10 cellular contexts compared by ENCODE assay signal in genomic region chr9:128409998-128410397, GRCh38. TPM values are rescaled to one million over a fixed set of nuclear protein-coding genes. Genes with fewer than 3 reads are reported as not detected.
DNase-seq lines count a peak whose midpoint lies in the region; ATAC-seq, FAIRE-seq and TF ChIP-seq lines count a peak whose summit lies in the region.
"Had no signal": no experiment of that assay in that cellular context is flagged by ENCODE, and none has a peak within 500 bp of the region (broad histone marks: within the 10 kb centered on the region; RNA-seq: fewer than 3 reads in every experiment).

No MANE protein-coding gene starts in this region.

- H4K20me1 ChIP-seq in OCI-LY3 (ENCODE audit: insufficient read depth, low read length) (no peaks in the 10 kb centered on the region), endothelial cell of umbilical vein (replicated peaks; ENCODE audit: control insufficient read depth, extremely low read depth, insufficient read depth, low read length) (no peaks in the 10 kb centered on the region)

- no peak for TF ChIP-seq POLR2A in endothelial cell of umbilical vein (IDR thresholded peaks at IDR 0.05; ENCODE audit: low read depth, low read length)

- FAIRE-seq in endothelial cell of umbilical vein (lab: Jason Lieb, UNC) = no peak

- no TSS peak for BruUV-seq in endothelial cell of umbilical vein (replicated peaks; lab: Mats Ljungman, UMichigan)

- H3K36me3 Mint-ChIP-seq in activated naive CD4-positive, alpha-beta T cell treated with anti-CD3 and anti-CD28 coated beads, Interleukin-2, amount 50 U/mL, for 72 hours = no peaks in the 10 kb centered on the region

- H3K27ac ChIP-seq in OCI-LY3 (ENCODE audit: low read length) (no peak overlapping the region), endothelial cell of umbilical vein (ENCODE audit: insufficient read depth, low read depth, low read length) (no peak overlapping the region), colonic mucosa (no peak overlapping the region)
- H3K27ac ChIP-seq: gastroesophageal sphincter, SJSA1 had no signal

- H2AFZ ChIP-seq in OCI-LY3 (ENCODE audit: low read depth, low read length) (no peak overlapping the region), endothelial cell of umbilical vein (ENCODE audit: low read depth, low read length) (no peak overlapping the region)

- H3K9me3 ChIP-seq in OCI-LY3 (ENCODE audit: insufficient read depth, low read length) = no peaks in the 10 kb centered on the region
- H3K9me3 ChIP-seq in endothelial cell of umbilical vein (replicated peaks; ENCODE audit: control insufficient read depth, insufficient read depth, low read length) = no peaks in the 10 kb centered on the region
- H3K9me3 ChIP-seq in colonic mucosa = no peaks in the 10 kb centered on the region
- H3K9me3 ChIP-seq: gastroesophageal sphincter, SJSA1 had no signal

- CTCF ChIA-PET in endothelial cell of umbilical vein (lab: Charles Lee) = interaction anchor here (1.1 to 7.4 kb wide), 11 partner anchors 9 to 115 kb away, joined by 3 to 108 read pairs (median 9); partner anchors contain the start of genes CERCAM and URM1

- H3K9me3 Mint-ChIP-seq in activated naive CD4-positive, alpha-beta T cell treated with anti-CD3 and anti-CD28 coated beads, Interleukin-2, amount 50 U/mL, for 72 hours = no peaks in the 10 kb centered on the region
- H3K9me3 Mint-ChIP-seq: activated T-helper 1 cell treated with anti-CD3 and anti-CD28 coated beads, Interleukin-12 subunit alpha, Interleukin-12 subunit beta, Interleukin-2, Interleukin-4 antibody, amounts not matched to agents 30 ng/mL and 10 ng/mL and 1 ng/mL, durations not matched to agents 14 hours and 24 hours and 36 hours had no signal

- H3K79me2 ChIP-seq in OCI-LY3 (ENCODE audit: low read length) (no peaks in the 10 kb centered on the region), endothelial cell of umbilical vein (ENCODE audit: control insufficient read depth, insufficient read depth, low read length) (no peaks in the 10 kb centered on the region)

- peak; percentile 9 for TF ChIP-seq CTCF in GM10266 (IDR thresholded peaks at IDR 0.05; ENCODE audit: control insufficient read depth, insufficient read depth, low read depth, missing control alignments)
- peak; percentile 25; the same call in 1 of the 2 replicates for TF ChIP-seq CTCF in OCI-LY3 (IDR thresholded peaks at IDR 0.05; ENCODE audit: low read depth, low read length)
- peak; percentile 20 to 22 for TF ChIP-seq CTCF in endothelial cell of umbilical vein (IDR thresholded peaks at IDR 0.05; ENCODE audit: extremely low read depth in 1 of 2, insufficient read depth in 1 of 2, low read depth in 1 of 2, low read length in 2 of 2)
- no peak for TF ChIP-seq CTCF in colonic mucosa (IDR thresholded peaks at IDR 0.05)

- H3K9me1 ChIP-seq in endothelial cell of umbilical vein (replicated peaks; ENCODE audit: control insufficient read depth, extremely low read depth, insufficient read depth, low read length) = no peaks in the 10 kb centered on the region

- no peaks in the 10 kb centered on the region for H3K4me1 ChIP-seq in OCI-LY3 (ENCODE audit: low read length)
- H3K4me1 ChIP-seq in endothelial cell of umbilical vein (ENCODE audit: control insufficient read depth, extremely low read depth, insufficient read depth, low read length) = no peaks in the 10 kb centered on the region
- H3K4me1 ChIP-seq in colonic mucosa = no peaks in the 10 kb centered on the region

- DNase-seq in GM10266 (ENCODE audit: extremely low spot score) = no peak
- DNase-seq in endothelial cell of umbilical vein (ENCODE audit: low read depth, low spot score) = no peak
- DNase-seq in pons (ENCODE audit: low spot score) = peak; percentile 79
- DNase-seq in activated naive CD4-positive, alpha-beta T cell treated with anti-CD3 and anti-CD28 coated beads, Interleukin-2, amount 50 U/mL, for 72 hours (ENCODE audit: low spot score in 2 of 2) = no peak
- DNase-seq in stimulated activated CD4-positive, alpha-beta T cell treated with anti-CD3 and anti-CD28 coated beads, Interleukin-12 subunit alpha, Interleukin-12 subunit beta, amount 100 ng/mL, for 4 hours = no peak
- DNase-seq in colonic mucosa = no peak

- H3K4me3 ChIP-seq in OCI-LY3 (ENCODE audit: low read length) (no peak overlapping the region), endothelial cell of umbilical vein (replicated peaks in 1 of 3; ENCODE audit: insufficient read depth in 1 of 3, low read depth in 1 of 3, low read length in 3 of 3) (no peak overlapping the region), colonic mucosa (no peak overlapping the region)
- H3K4me3 ChIP-seq: gastroesophageal sphincter, SJSA1 had no signal

- no peak overlapping the region for H3K27ac Mint-ChIP-seq in activated naive CD4-positive, alpha-beta T cell treated with anti-CD3 and anti-CD28 coated beads, Interleukin-2, amount 50 U/mL, for 72 hours
- H3K27ac Mint-ChIP-seq: activated T-helper 1 cell treated with anti-CD3 and anti-CD28 coated beads, Interleukin-12 subunit alpha, Interleukin-12 subunit beta, Interleukin-2, Interleukin-4 antibody, amounts not matched to agents 30 ng/mL and 10 ng/mL and 1 ng/mL, durations not matched to agents 14 hours and 24 hours and 36 hours had no signal

- POLR2A ChIA-PET in endothelial cell of umbilical vein (lab: Charles Lee) = interaction anchor here (1.1 kb wide), 1 partner anchor 11 kb away, joined by 3 read pairs; the partner anchor contains the start of gene CERCAM

- H3K27me3 ChIP-seq in OCI-LY3 (ENCODE audit: low read depth, low read length) (peaks cover 13% of the 10 kb centered on the region; the same call in 1 of the 2 replicates), endothelial cell of umbilical vein (ENCODE audit: control insufficient read depth in 2 of 2, insufficient read depth in 2 of 2, low read length in 2 of 2) (peaks cover 2% of the 10 kb centered on the region in 2 experiments), colonic mucosa (no peaks in the 10 kb centered on the region)
- H3K27me3 ChIP-seq: SJSA1 had no signal

- H3K9ac ChIP-seq in OCI-LY3 (ENCODE audit: low read length) = no peak overlapping the region
- no peak overlapping the region for H3K9ac ChIP-seq in endothelial cell of umbilical vein (replicated peaks; ENCODE audit: extremely low read depth, insufficient read depth, low read length)
- no peak overlapping the region for H3K9ac ChIP-seq in colonic mucosa (ENCODE audit: low read depth in 2 of 2, low read length in 2 of 2)

- dilution Hi-C loops in endothelial cell of umbilical vein (cut with MboI; ENCODE audit: extremely low pct_ligation_motif_present, low sequenced_read_pairs) = no loop called here

- intact Hi-C loops in endothelial cell of umbilical vein (cut with micrococcal nuclease) (no loop called here), colonic mucosa (cut with DNase I) (loop anchor here (5.0 to 10.0 kb wide), 2 partner anchors 48 to 115 kb away; no protein-coding TSS in a partner anchor)

- no peak for ATAC-seq in activated naive CD4-positive, alpha-beta T cell treated with anti-CD3 and anti-CD28 coated beads, Interleukin-2, amount 50 U/mL, for 72 hours
- ATAC-seq: gastroesophageal sphincter had no signal

- no peak overlapping the region for H3K4me2 ChIP-seq in OCI-LY3 (ENCODE audit: low read length)
- H3K4me2 ChIP-seq in endothelial cell of umbilical vein (ENCODE audit: insufficient read depth, low read length) = no peak overlapping the region

- H3K36me3 ChIP-seq in OCI-LY3 (replicated peaks; ENCODE audit: low read depth, low read length) = no peaks in the 10 kb centered on the region
- no peaks in the 10 kb centered on the region for H3K36me3 ChIP-seq in endothelial cell of umbilical vein (ENCODE audit: control insufficient read depth in 2 of 2, extremely low read depth in 1 of 2, insufficient read depth in 2 of 2, low read length in 2 of 2)
- no peaks in the 10 kb centered on the region for H3K36me3 ChIP-seq in colonic mucosa
- H3K36me3 ChIP-seq: gastroesophageal sphincter, SJSA1 had no signal

RNA-seq across cellular contexts. Expression of gene CERCAM, which starts 10.7 kb away (rescaled TPM):
- total RNA-seq in endothelial cell of umbilical vein = 46.8 and 47.9 TPM in 2 replicates
- 77.8 and 105 TPM in 2 replicates for polyA plus RNA-seq in endothelial cell of umbilical vein
- 45.9 and 60.0 TPM in 2 replicates for polyA plus RNA-seq in endothelial cell of umbilical vein (2011; cell fraction: cytosol; rRNA removed)
- 37.7 and 43.2 TPM in 2 replicates for polyA plus RNA-seq in endothelial cell of umbilical vein (2011; cell fraction: nucleus; rRNA removed)
- polyA plus RNA-seq in endothelial cell of umbilical vein (2012) = 32.0 and 64.3 TPM in 2 replicates
- 31.3 and 32.9 TPM in 2 replicates for polyA minus RNA-seq in endothelial cell of umbilical vein
- polyA minus RNA-seq in endothelial cell of umbilical vein (2011; cell fraction: cytosol; rRNA and poly(A)+ RNA removed) = not detected
- 10.1 and 15.7 TPM in 2 replicates for polyA minus RNA-seq in endothelial cell of umbilical vein (2011; cell fraction: nucleus; rRNA and poly(A)+ RNA removed)
- 1 to 10 TPM; 1.2 to 3.2 TPM for total RNA-seq in activated naive CD4-positive, alpha-beta T cell treated with anti-CD3 and anti-CD28 coated beads, Interleukin-2, amount 50 U/mL, for 72 hours
- total RNA-seq in colonic mucosa = 1 to 10 TPM; 4.9 to 9.3 TPM

RNA-seq across cellular contexts. Expression of gene URM1, which starts 38.8 kb away (rescaled TPM):
- 100 and 101 TPM in 2 replicates for total RNA-seq in endothelial cell of umbilical vein
- polyA plus RNA-seq in endothelial cell of umbilical vein = 86.5 and 98.7 TPM in 2 replicates
- 92.3 and 99.9 TPM in 2 replicates for polyA plus RNA-seq in endothelial cell of umbilical vein (2011; cell fraction: cytosol; rRNA removed)
- 58.0 and 74.3 TPM in 2 replicates for polyA plus RNA-seq in endothelial cell of umbilical vein (2011; cell fraction: nucleus; rRNA removed)
- 106 and 119 TPM in 2 replicates for polyA plus RNA-seq in endothelial cell of umbilical vein (2012)
- 45.4 and 46.4 TPM in 2 replicates for polyA minus RNA-seq in endothelial cell of umbilical vein
- polyA minus RNA-seq in endothelial cell of umbilical vein (2011; cell fraction: cytosol; rRNA and poly(A)+ RNA removed) = 28.7 TPM
- 11.2 and 14.3 TPM in 2 replicates for polyA minus RNA-seq in endothelial cell of umbilical vein (2011; cell fraction: nucleus; rRNA and poly(A)+ RNA removed)
- 10 to 100 TPM; 36.4 to 77.9 TPM for total RNA-seq in activated naive CD4-positive, alpha-beta T cell treated with anti-CD3 and anti-CD28 coated beads, Interleukin-2, amount 50 U/mL, for 72 hours
- 10 to 100 TPM; 55.2 to 77.3 TPM for total RNA-seq in colonic mucosa

RNA-seq across cellular contexts. Expression of gene ODF2, which starts 45.8 kb away (rescaled TPM):
- total RNA-seq in endothelial cell of umbilical vein (49.5 and 50.5 TPM in 2 replicates), colonic mucosa (10 to 100 TPM; 14.9 to 36.2 TPM)
- polyA plus RNA-seq in endothelial cell of umbilical vein = 12.8 and 16.7 TPM in 2 replicates
- polyA plus RNA-seq in endothelial cell of umbilical vein (2011; cell fraction: cytosol; rRNA removed) = 19.7 and 22.8 TPM in 2 replicates
- polyA plus RNA-seq in endothelial cell of umbilical vein (2011; cell fraction: nucleus; rRNA removed) = 146 and 163 TPM in 2 replicates
- 34.7 and 35.5 TPM in 2 replicates for polyA plus RNA-seq in endothelial cell of umbilical vein (2012)
- polyA minus RNA-seq in endothelial cell of umbilical vein = 14.0 and 16.3 TPM in 2 replicates
- polyA minus RNA-seq in endothelial cell of umbilical vein (2011; cell fraction: cytosol; rRNA and poly(A)+ RNA removed) = 9.5 TPM
- polyA minus RNA-seq in endothelial cell of umbilical vein (2011; cell fraction: nucleus; rRNA and poly(A)+ RNA removed) = 19.2 and 23.2 TPM in 2 replicates
- 10 to 100 TPM; 67.9 to 70.7 TPM for total RNA-seq in activated naive CD4-positive, alpha-beta T cell treated with anti-CD3 and anti-CD28 coated beads, Interleukin-2, amount 50 U/mL, for 72 hours
